In the genomic region with DNA sequence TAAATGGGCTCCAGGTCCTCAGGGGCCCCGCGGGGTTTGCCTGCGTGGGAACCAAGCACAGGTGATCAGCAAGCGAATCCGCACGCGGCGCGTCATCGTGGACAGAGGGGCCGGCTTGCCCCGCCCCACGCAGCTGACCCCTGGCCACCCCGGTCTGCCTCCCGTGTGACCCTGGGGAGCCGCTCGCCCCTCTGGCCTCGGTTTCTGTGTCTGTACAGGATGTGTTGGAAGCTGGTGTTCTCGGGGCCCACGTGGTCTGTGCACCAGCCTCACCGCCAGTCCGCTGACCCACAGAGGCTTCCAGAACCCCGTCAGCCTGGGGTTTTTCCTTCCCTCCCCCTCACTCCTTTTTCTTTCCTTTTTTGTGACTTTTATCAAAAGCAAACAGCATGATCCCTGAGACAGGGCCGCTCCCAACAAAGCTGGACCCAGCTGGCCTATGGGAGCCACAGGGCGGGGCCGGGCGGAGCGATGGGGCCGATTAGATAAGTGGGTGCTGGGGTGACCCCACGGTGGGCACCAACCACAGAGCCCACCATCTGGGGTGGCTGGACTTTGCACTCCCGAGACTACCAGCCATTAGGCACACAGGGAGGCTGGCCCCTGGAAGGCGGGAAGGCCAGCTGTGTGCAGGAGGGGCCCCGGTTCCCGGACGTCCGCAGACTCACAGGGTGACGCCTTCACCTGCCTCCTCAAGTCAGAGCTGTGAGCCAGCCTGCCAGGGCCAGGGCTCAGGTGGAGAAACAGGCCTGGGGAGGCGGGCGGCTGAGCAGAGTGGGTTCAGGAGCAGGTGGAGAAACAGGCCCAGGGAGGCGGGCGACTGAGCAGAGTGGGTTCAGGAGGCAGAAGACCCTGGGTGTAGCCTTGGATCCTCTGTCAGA, we compare ENCODE assay signal across 1 cellular context.
TF ChIP-seq lines count a peak whose summit lies in the region.

No MANE protein-coding gene starts in this region.

TF ChIP-seq in HepG2, 621 proteins besides CTCF, POLR2A, EP300 and RAD21 (continued from another document and continues in another):
- TF ChIP-seq KAT7 (CRISPR knock-in tag; IDR thresholded peaks at IDR 0.05; ENCODE audit: borderline replicate concordance) = no peak; the same call in 1 of the 2 replicates
- TF ChIP-seq HNRNPL (IDR thresholded peaks at IDR 0.05; ENCODE audit: low read depth, low read length) = peak; percentile 96
- peak; percentile 76; the same call in 1 of the 2 replicates for TF ChIP-seq KDM5B (CRISPR knock-in tag; IDR thresholded peaks at IDR 0.05; ENCODE audit: borderline replicate concordance)
- TF ChIP-seq, protein P1, sequence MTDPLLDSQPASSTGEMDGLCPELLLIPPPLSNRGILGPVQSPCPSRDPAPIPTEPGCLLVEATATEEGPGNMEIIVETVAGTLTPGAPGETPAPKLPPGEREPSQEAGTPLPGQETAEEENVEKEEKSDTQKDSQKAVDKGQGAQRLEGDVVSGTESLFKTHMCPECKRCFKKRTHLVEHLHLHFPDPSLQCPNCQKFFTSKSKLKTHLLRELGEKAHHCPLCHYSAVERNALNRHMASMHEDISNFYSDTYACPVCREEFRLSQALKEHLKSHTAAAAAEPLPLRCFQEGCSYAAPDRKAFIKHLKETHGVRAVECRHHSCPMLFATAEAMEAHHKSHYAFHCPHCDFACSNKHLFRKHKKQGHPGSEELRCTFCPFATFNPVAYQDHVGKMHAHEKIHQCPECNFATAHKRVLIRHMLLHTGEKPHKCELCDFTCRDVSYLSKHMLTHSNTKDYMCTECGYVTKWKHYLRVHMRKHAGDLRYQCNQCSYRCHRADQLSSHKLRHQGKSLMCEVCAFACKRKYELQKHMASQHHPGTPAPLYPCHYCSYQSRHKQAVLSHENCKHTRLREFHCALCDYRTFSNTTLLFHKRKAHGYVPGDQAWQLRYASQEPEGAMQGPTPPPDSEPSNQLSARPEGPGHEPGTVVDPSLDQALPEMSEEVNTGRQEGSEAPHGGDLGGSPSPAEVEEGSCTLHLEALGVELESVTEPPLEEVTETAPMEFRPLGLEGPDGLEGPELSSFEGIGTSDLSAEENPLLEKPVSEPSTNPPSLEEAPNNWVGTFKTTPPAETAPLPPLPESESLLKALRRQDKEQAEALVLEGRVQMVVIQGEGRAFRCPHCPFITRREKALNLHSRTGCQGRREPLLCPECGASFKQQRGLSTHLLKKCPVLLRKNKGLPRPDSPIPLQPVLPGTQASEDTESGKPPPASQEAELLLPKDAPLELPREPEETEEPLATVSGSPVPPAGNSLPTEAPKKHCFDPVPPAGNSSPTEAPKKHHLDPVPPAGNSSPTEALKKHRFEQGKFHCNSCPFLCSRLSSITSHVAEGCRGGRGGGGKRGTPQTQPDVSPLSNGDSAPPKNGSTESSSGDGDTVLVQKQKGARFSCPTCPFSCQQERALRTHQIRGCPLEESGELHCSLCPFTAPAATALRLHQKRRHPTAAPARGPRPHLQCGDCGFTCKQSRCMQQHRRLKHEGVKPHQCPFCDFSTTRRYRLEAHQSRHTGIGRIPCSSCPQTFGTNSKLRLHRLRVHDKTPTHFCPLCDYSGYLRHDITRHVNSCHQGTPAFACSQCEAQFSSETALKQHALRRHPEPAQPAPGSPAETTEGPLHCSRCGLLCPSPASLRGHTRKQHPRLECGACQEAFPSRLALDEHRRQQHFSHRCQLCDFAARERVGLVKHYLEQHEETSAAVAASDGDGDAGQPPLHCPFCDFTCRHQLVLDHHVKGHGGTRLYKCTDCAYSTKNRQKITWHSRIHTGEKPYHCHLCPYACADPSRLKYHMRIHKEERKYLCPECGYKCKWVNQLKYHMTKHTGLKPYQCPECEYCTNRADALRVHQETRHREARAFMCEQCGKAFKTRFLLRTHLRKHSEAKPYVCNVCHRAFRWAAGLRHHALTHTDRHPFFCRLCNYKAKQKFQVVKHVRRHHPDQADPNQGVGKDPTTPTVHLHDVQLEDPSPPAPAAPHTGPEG (CRISPR knock-in tag; IDR thresholded peaks at IDR 0.05) = 0 out of 2 replicates have a peak, but pooled peaks have one; percentile 24
- TF ChIP-seq FOXA3 (CRISPR knock-in tag; IDR thresholded peaks at IDR 0.05) = no peak; the same call in none of the 2 replicates
- TF ChIP-seq RFXAP (CRISPR knock-in tag; IDR thresholded peaks at IDR 0.05; ENCODE audit: borderline replicate concordance) = peak; percentile 84
- TF ChIP-seq, protein P2, sequence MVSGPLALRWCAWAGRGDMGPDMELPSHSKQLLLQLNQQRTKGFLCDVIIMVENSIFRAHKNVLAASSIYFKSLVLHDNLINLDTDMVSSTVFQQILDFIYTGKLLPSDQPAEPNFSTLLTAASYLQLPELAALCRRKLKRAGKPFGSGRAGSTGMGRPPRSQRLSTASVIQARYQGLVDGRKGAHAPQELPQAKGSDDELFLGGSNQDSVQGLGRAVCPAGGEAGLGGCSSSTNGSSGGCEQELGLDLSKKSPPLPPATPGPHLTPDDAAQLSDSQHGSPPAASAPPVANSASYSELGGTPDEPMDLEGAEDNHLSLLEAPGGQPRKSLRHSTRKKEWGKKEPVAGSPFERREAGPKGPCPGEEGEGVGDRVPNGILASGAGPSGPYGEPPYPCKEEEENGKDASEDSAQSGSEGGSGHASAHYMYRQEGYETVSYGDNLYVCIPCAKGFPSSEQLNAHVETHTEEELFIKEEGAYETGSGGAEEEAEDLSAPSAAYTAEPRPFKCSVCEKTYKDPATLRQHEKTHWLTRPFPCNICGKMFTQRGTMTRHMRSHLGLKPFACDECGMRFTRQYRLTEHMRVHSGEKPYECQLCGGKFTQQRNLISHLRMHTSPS (CRISPR knock-in tag; IDR thresholded peaks at IDR 0.05; ENCODE audit: low read depth) = peak; percentile 92
- no peak; the same call in 1 of the 2 replicates for TF ChIP-seq SMAD3 (CRISPR knock-in tag; IDR thresholded peaks at IDR 0.05)
- TF ChIP-seq FOXK1 (CRISPR knock-in tag; IDR thresholded peaks at IDR 0.05; ENCODE audit: borderline replicate concordance, low read depth) = no peak
- TF ChIP-seq, protein P3, sequence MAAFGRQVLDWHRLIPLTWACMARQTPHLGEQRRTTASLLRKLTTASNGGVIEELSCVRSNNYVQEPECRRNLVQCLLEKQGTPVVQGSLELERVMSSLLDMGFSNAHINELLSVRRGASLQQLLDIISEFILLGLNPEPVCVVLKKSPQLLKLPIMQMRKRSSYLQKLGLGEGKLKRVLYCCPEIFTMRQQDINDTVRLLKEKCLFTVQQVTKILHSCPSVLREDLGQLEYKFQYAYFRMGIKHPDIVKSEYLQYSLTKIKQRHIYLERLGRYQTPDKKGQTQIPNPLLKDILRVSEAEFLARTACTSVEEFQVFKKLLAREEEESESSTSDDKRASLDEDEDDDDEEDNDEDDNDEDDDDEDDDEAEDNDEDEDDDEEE (CRISPR knock-in tag; IDR thresholded peaks at IDR 0.05) = no peak
- no peak for TF ChIP-seq CHD2 (IDR thresholded peaks at IDR 0.05; ENCODE audit: low read depth, low read length)
- peak; percentile 89; the same call in 1 of the 2 replicates for TF ChIP-seq KLF15 (CRISPR knock-in tag; IDR thresholded peaks at IDR 0.05; ENCODE audit: borderline replicate concordance)
- peak; percentile 84 for TF ChIP-seq ZMYM4 (CRISPR knock-in tag; IDR thresholded peaks at IDR 0.05)
- TF ChIP-seq, protein P4, sequence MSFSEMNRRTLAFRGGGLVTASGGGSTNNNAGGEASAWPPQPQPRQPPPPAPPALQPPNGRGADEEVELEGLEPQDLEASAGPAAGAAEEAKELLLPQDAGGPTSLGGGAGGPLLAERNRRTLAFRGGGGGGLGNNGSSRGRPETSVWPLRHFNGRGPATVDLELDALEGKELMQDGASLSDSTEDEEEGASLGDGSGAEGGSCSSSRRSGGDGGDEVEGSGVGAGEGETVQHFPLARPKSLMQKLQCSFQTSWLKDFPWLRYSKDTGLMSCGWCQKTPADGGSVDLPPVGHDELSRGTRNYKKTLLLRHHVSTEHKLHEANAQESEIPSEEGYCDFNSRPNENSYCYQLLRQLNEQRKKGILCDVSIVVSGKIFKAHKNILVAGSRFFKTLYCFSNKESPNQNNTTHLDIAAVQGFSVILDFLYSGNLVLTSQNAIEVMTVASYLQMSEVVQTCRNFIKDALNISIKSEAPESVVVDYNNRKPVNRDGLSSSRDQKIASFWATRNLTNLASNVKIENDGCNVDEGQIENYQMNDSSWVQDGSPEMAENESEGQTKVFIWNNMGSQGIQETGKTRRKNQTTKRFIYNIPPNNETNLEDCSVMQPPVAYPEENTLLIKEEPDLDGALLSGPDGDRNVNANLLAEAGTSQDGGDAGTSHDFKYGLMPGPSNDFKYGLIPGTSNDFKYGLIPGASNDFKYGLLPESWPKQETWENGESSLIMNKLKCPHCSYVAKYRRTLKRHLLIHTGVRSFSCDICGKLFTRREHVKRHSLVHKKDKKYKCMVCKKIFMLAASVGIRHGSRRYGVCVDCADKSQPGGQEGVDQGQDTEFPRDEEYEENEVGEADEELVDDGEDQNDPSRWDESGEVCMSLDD (CRISPR knock-in tag; IDR thresholded peaks at IDR 0.05; ENCODE audit: borderline replicate concordance) = peak; percentile 100
- peak; percentile 44 for TF ChIP-seq IKZF4 (CRISPR knock-in tag; IDR thresholded peaks at IDR 0.05; ENCODE audit: borderline replicate concordance, low read depth, not compliant biosample characterization)
- TF ChIP-seq RBM22 (optimal IDR thresholded peaks at IDR 0.05; ENCODE audit: low read length) = peak; percentile 65
- TF ChIP-seq ZNF431 (CRISPR knock-in tag; IDR thresholded peaks at IDR 0.05; ENCODE audit: borderline replicate concordance, low read depth) = peak; percentile 82
- TF ChIP-seq, protein P5, sequence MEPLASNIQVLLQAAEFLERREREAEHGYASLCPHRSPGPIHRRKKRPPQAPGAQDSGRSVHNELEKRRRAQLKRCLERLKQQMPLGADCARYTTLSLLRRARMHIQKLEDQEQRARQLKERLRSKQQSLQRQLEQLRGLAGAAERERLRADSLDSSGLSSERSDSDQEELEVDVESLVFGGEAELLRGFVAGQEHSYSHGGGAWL (CRISPR knock-in tag; IDR thresholded peaks at IDR 0.05) = peak; percentile 53; the same call in 1 of the 2 replicates
- peak; percentile 67 for TF ChIP-seq NRL (CRISPR knock-in tag; IDR thresholded peaks at IDR 0.05; ENCODE audit: borderline replicate concordance)
- TF ChIP-seq HOXA3 (CRISPR knock-in tag; IDR thresholded peaks at IDR 0.05) = peak; percentile 73
- TF ChIP-seq, protein P6, sequence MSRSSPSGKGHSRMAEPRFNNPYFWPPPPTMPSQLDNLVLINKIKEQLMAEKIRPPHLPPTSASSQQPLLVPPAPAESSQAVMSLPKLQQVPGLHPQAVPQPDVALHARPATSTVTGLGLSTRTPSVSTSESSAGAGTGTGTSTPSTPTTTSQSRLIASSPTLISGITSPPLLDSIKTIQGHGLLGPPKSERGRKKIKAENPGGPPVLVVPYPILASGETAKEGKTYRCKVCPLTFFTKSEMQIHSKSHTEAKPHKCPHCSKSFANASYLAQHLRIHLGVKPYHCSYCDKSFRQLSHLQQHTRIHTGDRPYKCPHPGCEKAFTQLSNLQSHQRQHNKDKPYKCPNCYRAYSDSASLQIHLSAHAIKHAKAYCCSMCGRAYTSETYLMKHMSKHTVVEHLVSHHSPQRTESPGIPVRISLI (CRISPR knock-in tag; IDR thresholded peaks at IDR 0.05; ENCODE audit: borderline replicate concordance) = peak; percentile 45; the same call in 1 of the 2 replicates
- peak; percentile 67 for TF ChIP-seq MEF2D (CRISPR knock-in tag; IDR thresholded peaks at IDR 0.05)
- TF ChIP-seq SMYD3 (CRISPR knock-in tag; IDR thresholded peaks at IDR 0.05) = 0 out of 2 replicates have a peak, but pooled peaks have one; percentile 33
- no peak for TF ChIP-seq TBL1XR1 (IDR thresholded peaks at IDR 0.05; ENCODE audit: borderline replicate concordance, low read length, partially characterized antibody)
- peak; percentile 69; the same call in 1 of the 2 replicates for TF ChIP-seq MEIS1 (CRISPR knock-in tag; IDR thresholded peaks at IDR 0.05; ENCODE audit: borderline replicate concordance)
- TF ChIP-seq ZNF383 (CRISPR knock-in tag; IDR thresholded peaks at IDR 0.05; ENCODE audit: borderline replicate concordance) = peak; percentile 97
- TF ChIP-seq CBX5 (CRISPR knock-in tag; IDR thresholded peaks at IDR 0.05; ENCODE audit: borderline replicate concordance) = peak; percentile 22; the same call in 1 of the 2 replicates
- TF ChIP-seq, protein P7, sequence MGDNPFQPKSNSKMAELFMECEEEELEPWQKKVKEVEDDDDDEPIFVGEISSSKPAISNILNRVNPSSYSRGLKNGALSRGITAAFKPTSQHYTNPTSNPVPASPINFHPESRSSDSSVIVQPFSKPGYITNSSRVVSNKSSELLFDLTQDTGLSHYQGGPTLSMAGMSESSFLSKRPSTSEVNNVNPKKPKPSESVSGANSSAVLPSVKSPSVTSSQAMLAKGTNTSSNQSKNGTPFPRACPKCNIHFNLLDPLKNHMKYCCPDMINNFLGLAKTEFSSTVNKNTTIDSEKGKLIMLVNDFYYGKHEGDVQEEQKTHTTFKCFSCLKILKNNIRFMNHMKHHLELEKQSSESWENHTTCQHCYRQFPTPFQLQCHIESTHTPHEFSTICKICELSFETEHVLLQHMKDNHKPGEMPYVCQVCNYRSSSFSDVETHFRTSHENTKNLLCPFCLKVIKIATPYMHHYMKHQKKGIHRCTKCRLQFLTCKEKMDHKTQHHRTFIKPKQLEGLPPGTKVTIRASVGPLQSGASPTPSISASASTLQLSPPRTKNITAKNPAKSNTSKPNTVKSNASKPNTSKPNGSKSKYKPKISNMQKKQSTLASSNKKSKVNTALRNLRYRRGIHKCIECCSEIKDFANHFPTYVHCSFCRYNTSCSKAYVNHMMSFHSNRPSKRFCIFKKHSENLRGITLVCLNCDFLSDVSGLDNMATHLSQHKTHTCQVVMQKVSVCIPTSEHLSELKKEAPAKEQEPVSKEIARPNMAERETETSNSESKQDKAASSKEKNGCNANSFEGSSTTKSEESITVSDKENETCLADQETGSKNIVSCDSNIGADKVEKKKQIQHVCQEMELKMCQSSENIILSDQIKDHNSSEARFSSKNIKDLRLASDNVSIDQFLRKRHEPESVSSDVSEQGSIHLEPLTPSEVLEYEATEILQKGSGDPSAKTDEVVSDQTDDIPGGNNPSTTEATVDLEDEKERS (CRISPR knock-in tag; IDR thresholded peaks at IDR 0.05) = peak; percentile 69; the same call in 1 of the 2 replicates
- no peak; the same call in 1 of the 2 replicates for TF ChIP-seq ZNF773 (CRISPR knock-in tag; IDR thresholded peaks at IDR 0.05; ENCODE audit: borderline replicate concordance)
- peak; percentile 84 for TF ChIP-seq HDAC2 (CRISPR knock-in tag; IDR thresholded peaks at IDR 0.05)
- no peak; the same call in 1 of the 2 replicates for TF ChIP-seq SIX4 (CRISPR knock-in tag; IDR thresholded peaks at IDR 0.05)
- TF ChIP-seq FOXM1 (CRISPR knock-in tag; IDR thresholded peaks at IDR 0.05) = no peak
- TF ChIP-seq SNRNP70 (IDR thresholded peaks at IDR 0.05; ENCODE audit: low read depth, low read length) = no peak
- TF ChIP-seq, protein P8, sequence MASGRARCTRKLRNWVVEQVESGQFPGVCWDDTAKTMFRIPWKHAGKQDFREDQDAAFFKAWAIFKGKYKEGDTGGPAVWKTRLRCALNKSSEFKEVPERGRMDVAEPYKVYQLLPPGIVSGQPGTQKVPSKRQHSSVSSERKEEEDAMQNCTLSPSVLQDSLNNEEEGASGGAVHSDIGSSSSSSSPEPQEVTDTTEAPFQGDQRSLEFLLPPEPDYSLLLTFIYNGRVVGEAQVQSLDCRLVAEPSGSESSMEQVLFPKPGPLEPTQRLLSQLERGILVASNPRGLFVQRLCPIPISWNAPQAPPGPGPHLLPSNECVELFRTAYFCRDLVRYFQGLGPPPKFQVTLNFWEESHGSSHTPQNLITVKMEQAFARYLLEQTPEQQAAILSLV (CRISPR knock-in tag; IDR thresholded peaks at IDR 0.05; ENCODE audit: borderline replicate concordance) = no peak; the same call in 1 of the 2 replicates
